In genomic region chr6:14754636-14755513, GRCh38 we compare ENCODE assay signal across 13 cellular contexts.
DNase-seq lines count a peak whose midpoint lies in the region; ATAC-seq and TF ChIP-seq lines count a peak whose summit lies in the region.
"Had no signal": no experiment of that assay in that cellular context is flagged by ENCODE, and none has a peak within 500 bp of the region (broad histone marks: within the 10 kb centered on the region; RNA-seq: fewer than 3 reads in every experiment).

No MANE protein-coding gene starts in this region.

- H3K27me3 Mint-ChIP-seq in T-helper 2 cell treated with Interferon-gamma antibody and Interleukin-4, amounts not matched to agents 5 μg/mL and 100 μg/mL, for 36 hours (ENCODE audit: low read depth) = no peaks in the 10 kb centered on the region

- H3K9me3 Mint-ChIP-seq in T-helper 2 cell treated with Interferon-gamma antibody and Interleukin-4, amounts not matched to agents 5 μg/mL and 100 μg/mL, for 36 hours = no peaks in the 10 kb centered on the region

- ATAC-seq in GM19351 (IDR thresholded peaks at IDR 0.05; ENCODE audit: unreplicated experiment) = peak; percentile 94
- ATAC-seq: esophagus mucosa had no signal

- no peaks in the 10 kb centered on the region for H3K36me3 ChIP-seq in ovary
- H3K36me3 ChIP-seq: spleen had no signal

- peak; percentile 59 for DNase-seq in T-helper 2 cell treated with Interferon-gamma antibody and Interleukin-4, amounts not matched to agents 5 μg/mL and 100 μg/mL, for 36 hours (ENCODE audit: low spot score)
- peak; percentile 85 for DNase-seq in activated effector memory CD4-positive, alpha-beta T cell treated with anti-CD3 and anti-CD28 coated beads, Interleukin-2, amount 50 U/mL, for 16 hours
- peak; percentile 36 for DNase-seq in stimulated activated CD8-positive, alpha-beta memory T cell treated with anti-CD3 and anti-CD28 coated beads, Interleukin-4, amount 100 ng/mL, for 24 hours (ENCODE audit: low read depth)
- DNase-seq in occipital lobe (lab: John Stamatoyannopoulos, UW) = no peak
- DNase-seq in ovary = no peak
- no peak for DNase-seq in NCI-H510A treated with DMSO at 0.1 percent for 48 hours (lab: John Stamatoyannopoulos, UW)
- DNase-seq: activated gamma-delta T cell, caudate nucleus, GF-D8, spleen had no signal

- TF ChIP-seq POLR2A in ovary (IDR thresholded peaks at IDR 0.05) = no peak

- H3K36me3 Mint-ChIP-seq in T-helper 2 cell treated with Interferon-gamma antibody and Interleukin-4, amounts not matched to agents 5 μg/mL and 100 μg/mL, for 36 hours (ENCODE audit: low read depth) = no peaks in the 10 kb centered on the region

- H3K4me3 ChIP-seq in ovary = no peak overlapping the region
- H3K4me3 ChIP-seq: hepatocyte had no signal

- WGBS in ovary, 3 donors = 91 to 95% (median 92%) methylated on average over 22 of the region's 22 CpGs

- H3K27ac Mint-ChIP-seq in T-helper 2 cell treated with Interferon-gamma antibody and Interleukin-4, amounts not matched to agents 5 μg/mL and 100 μg/mL, for 36 hours = peak overlapping the region; percentile 76

- no peaks in the 10 kb centered on the region for H3K27me3 ChIP-seq in ovary
- H3K27me3 ChIP-seq: hepatocyte, spleen had no signal

- intact Hi-C loops in ovary (cut with DNase I) = no loop called here

- peaks cover 7% of the 10 kb centered on the region for H3K4me1 Mint-ChIP-seq in T-helper 2 cell treated with Interferon-gamma antibody and Interleukin-4, amounts not matched to agents 5 μg/mL and 100 μg/mL, for 36 hours (ENCODE audit: low read depth)

- H3K4me3 Mint-ChIP-seq in T-helper 2 cell treated with Interferon-gamma antibody and Interleukin-4, amounts not matched to agents 5 μg/mL and 100 μg/mL, for 36 hours = peak overlapping the region; percentile 62

- no peak for TF ChIP-seq CTCF in ovary (IDR thresholded peaks at IDR 0.05)

- no peaks in the 10 kb centered on the region for H3K9me3 ChIP-seq in ovary
- H3K9me3 ChIP-seq: spleen had no signal

- H3K27ac ChIP-seq in ovary = no peak overlapping the region
- H3K27ac ChIP-seq: hepatocyte had no signal

- TF ChIP-seq EP300 in ovary (IDR thresholded peaks at IDR 0.05) = no peak

- H3K4me1 ChIP-seq in ovary (ENCODE audit: insufficient read depth) = no peaks in the 10 kb centered on the region

Comparison
In these comparisons a context has a peak if more than half of its experiments do, and no peak if none do; other contexts are left out.
1. DNase-seq: peak in T-helper 2 cell treated with Interferon-gamma antibody and Interleukin-4, amounts not matched to agents 5 μg/mL and 100 μg/mL, for 36 hours (single experiment), activated effector memory CD4-positive, alpha-beta T cell treated with anti-CD3 and anti-CD28 coated beads, Interleukin-2, amount 50 U/mL, for 16 hours (single experiment) and stimulated activated CD8-positive, alpha-beta memory T cell treated with anti-CD3 and anti-CD28 coated beads, Interleukin-4, amount 100 ng/mL, for 24 hours (single experiment); none in occipital lobe (single experiment), ovary (0 of 5) and NCI-H510A treated with DMSO at 0.1 percent for 48 hours (single experiment).